In genomic region chr1:12637693-12638092, GRCh38 we compare ENCODE assay signal across 7 cellular contexts. TPM values are rescaled to one million over a fixed set of nuclear protein-coding genes. Genes with fewer than 3 reads are reported as not detected.
"Had no signal": no experiment of that assay in that cellular context is flagged by ENCODE, and none has a peak within 500 bp of the region (broad histone marks: within the 10 kb centered on the region; RNA-seq: fewer than 3 reads in every experiment).

No MANE protein-coding gene starts in this region.

- DNase-seq: GM23248, GOT3, H9, HCEC 1CT, IMR-90 had no signal

- H3K27ac ChIP-seq: GM23248 had no signal

- H3K4me3 ChIP-seq: GM23248, K562 had no signal

- ATAC-seq: K562 had no signal

RNA-seq across cellular contexts. Expression of gene AADACL4, which starts 6.2 kb away (rescaled TPM):
- total RNA-seq: GM23248, H9, HT-29, IMR-90, K562 had no signal
- polyA plus RNA-seq: GM23248, IMR-90, K562 had no signal
